Comparison of ENCODE assay signal across 31 cellular contexts in the genomic region with DNA sequence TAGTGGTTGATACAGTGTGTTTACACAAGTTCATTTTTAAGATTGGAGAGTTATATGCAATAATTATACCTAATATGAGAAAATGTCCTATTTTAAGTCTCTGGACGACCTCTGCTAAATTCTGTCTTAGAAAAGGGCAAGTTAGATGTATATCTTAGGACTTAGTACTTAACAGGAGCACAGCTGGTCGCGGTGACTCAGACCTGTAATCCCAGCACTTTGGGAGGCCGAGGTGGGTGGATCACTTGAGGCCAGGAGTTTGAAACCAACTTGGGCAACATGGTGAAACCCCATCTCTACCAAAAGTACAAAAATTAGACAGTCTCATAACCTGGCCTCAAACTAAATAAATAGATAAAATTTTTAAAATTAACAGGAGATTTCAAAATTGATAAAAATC. TPM values are rescaled to one million over a fixed set of nuclear protein-coding genes. Genes with fewer than 3 reads are reported as not detected.
"Had no signal": no experiment of that assay in that cellular context is flagged by ENCODE, and none has a peak within 500 bp of the region (broad histone marks: within the 10 kb centered on the region; RNA-seq: fewer than 3 reads in every experiment).

No MANE protein-coding gene starts in this region.

- H3K36me3 ChIP-seq: neutrophil, right lobe of liver, vagina had no signal

- DNase-seq: dermis blood vessel endothelial cell; endodermal cell; heart left ventricle; hippocampal formation; kidney glomerular epithelial cell; mammary epithelial cell; mucosa of descending colon; naive thymus-derived CD8-positive, alpha-beta T cell; psoas muscle; retina; right lobe of liver; spleen; stimulated activated CD4-positive, alpha-beta T cell treated with anti-CD3 and anti-CD28 coated beads, Interleukin-15, amount 100 ng/mL, for 24 hours; stimulated activated CD4-positive, alpha-beta T cell treated with anti-CD3 and anti-CD28 coated beads, Interleukin-1b, Interleukin-23, amount 100 ng/mL, for 48 hours; stimulated activated CD4-positive, alpha-beta T cell treated with anti-CD3 and anti-CD28 coated beads, Interleukin-4, amount 100 ng/mL, for 24 hours; stimulated activated naive CD8-positive, alpha-beta T cell treated with anti-CD3 and anti-CD28 coated beads, Interleukin-15, amount 100 ng/mL, for 72 hours; testis; upper lobe of right lung had no signal

- H3K27ac ChIP-seq: heart left ventricle, neutrophil, psoas muscle, right lobe of liver, spleen, testis, tibial nerve, upper lobe of right lung, vagina had no signal

- H3K27me3 ChIP-seq: neutrophil, right lobe of liver, spleen, testis, tibial nerve, upper lobe of right lung, vagina had no signal

- H3K4me1 ChIP-seq: heart left ventricle, psoas muscle, right lobe of liver, testis, upper lobe of right lung, vagina had no signal

- H3K4me3 ChIP-seq: heart left ventricle, mucosa of descending colon, psoas muscle, right lobe of liver, spleen, testis, tibial nerve, upper lobe of right lung, vagina had no signal

- H3K9me3 ChIP-seq: heart left ventricle, mucosa of descending colon, neutrophil, psoas muscle, right lobe of liver, spleen, testis, tibial nerve, upper lobe of right lung, vagina had no signal

- ATAC-seq: heart left ventricle; mucosa of descending colon; naive thymus-derived CD8-positive, alpha-beta T cell; psoas muscle; right lobe of liver; stimulated activated memory B cell treated with anti-CD40 and anti-IgM and Interleukin-4, amounts not matched to agents 10 μg/mL and 1 μg/mL and 100 μg/mL, for 72 hours; stimulated activated naive CD8-positive, alpha-beta T cell treated with anti-CD3 and anti-CD28 coated beads, Interleukin-15, amount 100 ng/mL, for 72 hours; upper lobe of right lung had no signal

RNA-seq across cellular contexts. Expression of a gene that starts 27.2 kb away (rescaled TPM):
- total RNA-seq: dermis blood vessel endothelial cell; endodermal cell; endothelial cell of umbilical vein; frontal cortex; glomerular endothelial cell; heart left ventricle; liver; mammary epithelial cell; mucosa of descending colon; naive thymus-derived CD8-positive, alpha-beta T cell; osteoblast; psoas muscle; right lobe of liver; skeletal muscle tissue; spleen; subcutaneous adipose tissue; testis; tibial nerve; upper lobe of right lung; vagina had no signal
- polyA plus RNA-seq: endothelial cell of umbilical vein; esophagus; heart left ventricle; liver; mammary epithelial cell; naive thymus-derived CD8-positive, alpha-beta T cell; neural cell; psoas muscle; spleen had no signal
